ENCODE assay signal across 22 cellular contexts in the genomic region with DNA sequence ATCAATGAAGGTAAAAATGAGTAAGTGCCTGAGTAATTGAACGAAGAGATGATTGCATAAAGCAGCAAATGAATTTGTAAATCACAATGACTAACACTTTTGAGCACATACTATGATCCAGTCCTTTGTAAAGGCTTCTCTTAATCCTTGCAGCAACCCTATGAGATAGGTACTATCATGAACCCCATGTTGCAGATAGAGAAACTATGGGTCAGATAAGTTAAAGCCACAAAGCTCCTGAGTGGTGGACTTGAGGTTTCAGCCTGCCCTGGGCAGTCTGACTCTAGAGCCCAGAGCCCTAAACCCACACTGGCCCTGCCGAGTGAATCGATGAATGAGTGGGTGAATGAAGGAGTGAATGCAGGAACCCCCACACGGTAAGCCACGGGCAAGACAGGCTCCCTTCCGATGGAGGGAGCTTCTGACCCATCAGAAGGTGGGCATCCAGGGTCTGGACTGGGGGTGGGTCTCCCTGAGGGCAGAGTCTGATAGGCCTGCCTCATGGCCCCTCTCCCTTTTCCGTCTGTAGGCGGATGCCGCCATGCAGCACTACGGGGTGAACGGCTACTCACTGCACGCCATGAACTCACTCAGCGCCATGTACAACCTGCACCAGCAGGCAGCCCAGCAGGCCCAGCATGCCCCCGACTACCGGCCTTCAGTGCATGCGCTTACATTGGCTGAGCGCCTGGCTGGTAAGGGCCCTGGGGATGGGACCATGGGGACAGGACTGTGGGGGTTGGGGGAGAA. TPM values are rescaled to one million over a fixed set of nuclear protein-coding genes. Genes with fewer than 3 reads are reported as not detected.
DNase-seq lines count a peak whose midpoint lies in the region; ATAC-seq and TF ChIP-seq lines count a peak whose summit lies in the region.
"Had no signal": no experiment of that assay in that cellular context is flagged by ENCODE, and none has a peak within 500 bp of the region (broad histone marks: within the 10 kb centered on the region; RNA-seq: fewer than 3 reads in every experiment).

No MANE protein-coding gene starts in this region.

- no peak for TF ChIP-seq CTCF in RWPE2 (IDR thresholded peaks at IDR 0.05; ENCODE audit: poor library complexity, severe bottlenecking)
- TF ChIP-seq CTCF in epithelial cell of esophagus (IDR thresholded peaks at IDR 0.05; ENCODE audit: insufficient read depth, low read depth, low read length, missing control alignments), result no peak
- TF ChIP-seq CTCF in osteoblast (IDR thresholded peaks at IDR 0.05; ENCODE audit: extremely low read depth, low read depth, low read length), result no peak
- no peak for TF ChIP-seq CTCF in body of pancreas (IDR thresholded peaks at IDR 0.05)

- no peak overlapping the region for H3K27ac Mint-ChIP-seq in natural killer cell treated with Interleukin-12 subunit alpha and Interleukin-12 subunit beta and Interleukin-15 and Interleukin-18, amount 100 ng/mL, for 72 hours
- H3K27ac Mint-ChIP-seq: IgD-negative memory B cell had no signal

- H3K4me3 ChIP-seq in RWPE2 (ENCODE audit: severe bottlenecking) (no peak overlapping the region), epithelial cell of esophagus (ENCODE audit: low read length) (no peak overlapping the region), osteoblast (ENCODE audit: insufficient read depth, low read length) (no peak overlapping the region), body of pancreas (no peak overlapping the region)

- peaks cover 9 to 21% of the 10 kb centered on the region in 2 donors for H3K27me3 Mint-ChIP-seq in natural killer cell treated with Interleukin-12 subunit alpha and Interleukin-12 subunit beta and Interleukin-15 and Interleukin-18, amount 100 ng/mL, for 72 hours

- 73 to 75% methylated on average over 9 to 15 of the region's 17 CpGs for WGBS in body of pancreas, 2 donors

- no peak for TF ChIP-seq POLR2A in body of pancreas (IDR thresholded peaks at IDR 0.05)

- no peaks in the 10 kb centered on the region for H3K79me2 ChIP-seq in osteoblast (ENCODE audit: insufficient read depth, low read length)

- no peaks in the 10 kb centered on the region for H3K36me3 Mint-ChIP-seq in natural killer cell treated with Interleukin-12 subunit alpha and Interleukin-12 subunit beta and Interleukin-15 and Interleukin-18, amount 100 ng/mL, for 72 hours

- H3K4me3 Mint-ChIP-seq in natural killer cell treated with Interleukin-12 subunit alpha and Interleukin-12 subunit beta and Interleukin-15 and Interleukin-18, amount 100 ng/mL, for 72 hours, result no peak overlapping the region
- H3K4me3 Mint-ChIP-seq: IgD-negative memory B cell had no signal

- no peak overlapping the region for H2AFZ ChIP-seq in osteoblast (ENCODE audit: low read length)

- H3K36me3 ChIP-seq in RWPE2 (ENCODE audit: low read depth) (no peaks in the 10 kb centered on the region), osteoblast (ENCODE audit: insufficient read depth, low read length) (no peaks in the 10 kb centered on the region), body of pancreas (replicated peaks in 1 of 2; ENCODE audit: insufficient read depth in 1 of 2, low read depth in 2 of 2) (no peaks in the 10 kb centered on the region)

- peak; percentile 37; the same call in 1 of the 3 replicates for ATAC-seq in RWPE2 (ENCODE audit: low read depth)
- ATAC-seq in body of pancreas, result no peak
- no peak for ATAC-seq in natural killer cell treated with Interleukin-12 subunit alpha and Interleukin-12 subunit beta and Interleukin-15 and Interleukin-18, amount 100 ng/mL, for 72 hours

- peaks cover 0 to 3% of the 10 kb centered on the region in 2 donors for H3K4me1 Mint-ChIP-seq in natural killer cell treated with Interleukin-12 subunit alpha and Interleukin-12 subunit beta and Interleukin-15 and Interleukin-18, amount 100 ng/mL, for 72 hours (ENCODE audit: low read depth in 2 of 2)
- H3K4me1 Mint-ChIP-seq: IgD-negative memory B cell had no signal

- H3K9me3 Mint-ChIP-seq in natural killer cell treated with Interleukin-12 subunit alpha and Interleukin-12 subunit beta and Interleukin-15 and Interleukin-18, amount 100 ng/mL, for 72 hours, result no peaks in the 10 kb centered on the region
- H3K9me3 Mint-ChIP-seq: IgD-negative memory B cell had no signal

- H3K4me2 ChIP-seq in osteoblast (ENCODE audit: insufficient read depth, low read length), result no peak overlapping the region
- H3K4me2 ChIP-seq: SK-N-SH had no signal

- H3K9me3 ChIP-seq in RWPE2 (ENCODE audit: severe bottlenecking) (no peaks in the 10 kb centered on the region), osteoblast (ENCODE audit: low read depth, low read length) (no peaks in the 10 kb centered on the region), body of pancreas (no peaks in the 10 kb centered on the region)
- H3K9me3 ChIP-seq: SK-N-SH had no signal

- DNase-seq in HCEC 1CT, result peak; percentile 45
- DNase-seq in RWPE2 (ENCODE audit: low spot score), result no peak
- DNase-seq in epithelial cell of esophagus (ENCODE audit: low read depth), result peak; percentile 80
- peak; percentile 49 for DNase-seq in osteoblast (ENCODE audit: insufficient read length, low spot score, missing footprints)
- DNase-seq in body of pancreas, result no peak
- DNase-seq in natural killer cell treated with Interleukin-12 subunit alpha and Interleukin-12 subunit beta and Interleukin-15 and Interleukin-18, amount 100 ng/mL, for 72 hours (ENCODE audit: low spot score), result no peak
- no peak for DNase-seq in AG08395 (ENCODE audit: low spot score)
- DNase-seq: ACHN, AML-193, DMS79, H7, Kasumi-1, MM.1S, NCI-H1105, NCI-H2081, NCI-H446 treated with DMSO at 0.1 percent for 48 hours, SHP77 treated with DMSO at 0.1 percent for 48 hours, SK-N-SH had no signal

- no peaks in the 10 kb centered on the region for H3K27me3 ChIP-seq in RWPE2 (ENCODE audit: insufficient read depth, poor library complexity, severe bottlenecking)
- peaks cover 22% of the 10 kb centered on the region for H3K27me3 ChIP-seq in osteoblast (ENCODE audit: insufficient read depth, low read length)
- no peaks in the 10 kb centered on the region for H3K27me3 ChIP-seq in body of pancreas

- no peaks in the 10 kb centered on the region for H4K20me1 ChIP-seq in osteoblast (ENCODE audit: insufficient read depth, low read length)

- H3K27ac ChIP-seq in RWPE2 (ENCODE audit: poor library complexity, severe bottlenecking) (no peak overlapping the region), osteoblast (ENCODE audit: low read depth, low read length) (no peak overlapping the region), body of pancreas (no peak overlapping the region)
- H3K27ac ChIP-seq: C4-2B had no signal

- H3K4me1 ChIP-seq in RWPE2 (ENCODE audit: insufficient read depth, poor library complexity, severe bottlenecking) (no peaks in the 10 kb centered on the region), osteoblast (ENCODE audit: insufficient read depth, low read length) (peaks cover 4% of the 10 kb centered on the region), body of pancreas (no peaks in the 10 kb centered on the region)

- intact Hi-C loops in body of pancreas (cut with DNase I), result no loop called here

RNA-seq across cellular contexts. Expression of gene DMBX1, which starts 17.0 kb away (rescaled TPM):
- total RNA-seq in osteoblast (not detected in 2 replicates), body of pancreas (not detected)
- total RNA-seq in natural killer cell treated with Interleukin-12 subunit alpha and Interleukin-12 subunit beta and Interleukin-15 and Interleukin-18, amount 100 ng/mL, for 72 hours, result under 1 TPM; 0.26 to 0.47 TPM
- total RNA-seq: OCI-LY7, RPMI7951 had no signal

RNA-seq across cellular contexts. Expression of gene KNCN, which starts 44.8 kb away (rescaled TPM):
- total RNA-seq in osteoblast (not detected in 2 replicates), body of pancreas (not detected)
- not detected for total RNA-seq in natural killer cell treated with Interleukin-12 subunit alpha and Interleukin-12 subunit beta and Interleukin-15 and Interleukin-18, amount 100 ng/mL, for 72 hours
- total RNA-seq: H7, OCI-LY7, RPMI7951 had no signal

Comparison
In these comparisons a context has a peak if more than half of its experiments do, and no peak if none do; other contexts are left out.
1. DNase-seq: peak in HCEC 1CT (single experiment), epithelial cell of esophagus (single experiment) and osteoblast (single experiment); none in RWPE2 (single experiment), body of pancreas (0 of 4), natural killer cell treated with Interleukin-12 subunit alpha and Interleukin-12 subunit beta and Interleukin-15 and Interleukin-18, amount 100 ng/mL, for 72 hours (single experiment) and AG08395 (single experiment).